Comparison of ENCODE assay signal across 32 cellular contexts in genomic region chr7:118300177-118300576, GRCh38.
DNase-seq lines count a peak whose midpoint lies in the region; ATAC-seq, FAIRE-seq and TF ChIP-seq lines count a peak whose summit lies in the region.
"Had no signal": no experiment of that assay in that cellular context is flagged by ENCODE, and none has a peak within 500 bp of the region (broad histone marks: within the 10 kb centered on the region; RNA-seq: fewer than 3 reads in every experiment).

No MANE protein-coding gene starts in this region.

- H3K27me3 ChIP-seq in DND-41 (ENCODE audit: insufficient read depth, low read length, poor library complexity) (no peaks in the 10 kb centered on the region), small intestine (ENCODE audit: control insufficient read depth in 2 of 2, insufficient read depth in 2 of 2, low read length in 2 of 2) (no peaks in the 10 kb centered on the region), thoracic aorta (replicated peaks; ENCODE audit: insufficient read depth) (no peaks in the 10 kb centered on the region), Karpas-422 (ENCODE audit: low read length) (no peaks in the 10 kb centered on the region)
- H3K27me3 ChIP-seq: BE2C, BLaER1 had no signal

- H3K4me3 ChIP-seq in DND-41 (ENCODE audit: low read depth in 1 of 2, low read length in 2 of 2) (no peak overlapping the region), small intestine (ENCODE audit: low read depth in 1 of 2, low read length in 2 of 2) (no peak overlapping the region), thoracic aorta (no peak overlapping the region), Karpas-422 (ENCODE audit: low read length) (no peak overlapping the region)
- H3K4me3 ChIP-seq: A549; BLaER1; BLaER1 treated with 17β-estradiol and CSF1 and Interleukin-3, amounts not matched to agents 10 nM and 100 nM had no signal

- H3K36me3 ChIP-seq in DND-41 (ENCODE audit: insufficient read depth, low read length) (no peaks in the 10 kb centered on the region), small intestine (ENCODE audit: control insufficient read depth in 2 of 2, insufficient read depth in 2 of 2, low read length in 2 of 2) (no peaks in the 10 kb centered on the region), thoracic aorta (no peaks in the 10 kb centered on the region), Karpas-422 (ENCODE audit: insufficient read depth, low read length) (no peaks in the 10 kb centered on the region)
- H3K36me3 ChIP-seq: BE2C; BLaER1; BLaER1 treated with 17β-estradiol and CSF1 and Interleukin-3, amounts not matched to agents 10 nM and 100 nM had no signal

- peak overlapping the region; percentile 34; the same call in 1 of the 2 replicates for H3K27ac ChIP-seq in DND-41 (ENCODE audit: low read length)
- H3K27ac ChIP-seq in small intestine (ENCODE audit: low read depth in 1 of 2, low read length in 1 of 2): no peak overlapping the region
- peak overlapping the region; percentile 22 to 37 for H3K27ac ChIP-seq in thoracic aorta
- H3K27ac ChIP-seq in Karpas-422 (ENCODE audit: low read length): no peak overlapping the region
- H3K27ac ChIP-seq: 22Rv1; A549; BLaER1; BLaER1 treated with 17β-estradiol and CSF1 and Interleukin-3, amounts not matched to agents 10 nM and 100 nM; C4-2B had no signal

- H3K4me1 ChIP-seq in DND-41 (ENCODE audit: insufficient read depth, low read length): peaks cover 55% of the 10 kb centered on the region
- no peaks in the 10 kb centered on the region for H3K4me1 ChIP-seq in small intestine (ENCODE audit: control insufficient read depth in 2 of 2, insufficient read depth in 1 of 2, low read depth in 1 of 2, low read length in 1 of 2)
- peaks cover 3% of the 10 kb centered on the region in 2 donors for H3K4me1 ChIP-seq in thoracic aorta (ENCODE audit: control insufficient read depth in 1 of 2, low read depth in 2 of 2)
- no peaks in the 10 kb centered on the region for H3K4me1 ChIP-seq in Karpas-422 (ENCODE audit: low read length)
- H3K4me1 ChIP-seq: A549; BE2C; BLaER1; BLaER1 treated with 17β-estradiol and CSF1 and Interleukin-3, amounts not matched to agents 10 nM and 100 nM; Caco-2 had no signal

- no peak for TF ChIP-seq CTCF in DND-41 (IDR thresholded peaks at IDR 0.05; ENCODE audit: borderline replicate concordance, extremely low read depth, low read length, poor library complexity, severe bottlenecking)
- no peak for TF ChIP-seq CTCF in thoracic aorta (IDR thresholded peaks at IDR 0.05)

- no peak for DNase-seq in DND-41
- DNase-seq in small intestine: no peak
- DNase-seq in thoracic aorta (ENCODE audit: low spot score): no peak
- no peak for DNase-seq in effector CD8-positive, alpha-beta T cell (lab: John Stamatoyannopoulos, UW)
- DNase-seq in Karpas-422: no peak
- DNase-seq: 8988T; ACHN; AML-193; BE2C; C1 segment of cervical spinal cord; Caco-2; Calu3; CD4-positive, alpha-beta memory T cell; CD4-positive, alpha-beta T cell; CD4-positive, CD25-positive, alpha-beta regulatory T cell; CD8-positive, alpha-beta memory T cell; CD8-positive, alpha-beta T cell; COR-L47; DMS 273 treated with DMSO at 0.1 percent for 48 hours; DMS153; DMS53; DMS79; DMS79 treated with DMSO at 0.1 percent for 48 hours; EL had no signal

- H3K9ac ChIP-seq in DND-41 (ENCODE audit: low read depth, low read length) (no peak overlapping the region), Karpas-422 (ENCODE audit: low read length) (no peak overlapping the region)
- H3K9ac ChIP-seq: BLaER1; BLaER1 treated with 17β-estradiol and CSF1 and Interleukin-3, amounts not matched to agents 10 nM and 100 nM had no signal

- FAIRE-seq in small intestine (lab: Jason Lieb, UNC): peak; percentile 75
- FAIRE-seq: A204.1, A549, D721Med had no signal

- no peak overlapping the region for H3K4me2 ChIP-seq in DND-41 (ENCODE audit: insufficient read depth, low read length)
- no peak overlapping the region for H3K4me2 ChIP-seq in Karpas-422 (ENCODE audit: low read depth, low read length, poor library complexity, severe bottlenecking)
- H3K4me2 ChIP-seq: A549; BLaER1; BLaER1 treated with 17β-estradiol and CSF1 and Interleukin-3, amounts not matched to agents 10 nM and 100 nM had no signal

- H4K20me1 ChIP-seq in DND-41 (ENCODE audit: insufficient read depth, low read length): no peaks in the 10 kb centered on the region
- H4K20me1 ChIP-seq in Karpas-422 (ENCODE audit: insufficient read depth, low read depth, low read length): no peaks in the 10 kb centered on the region
- H4K20me1 ChIP-seq: BLaER1; BLaER1 treated with 17β-estradiol and CSF1 and Interleukin-3, amounts not matched to agents 10 nM and 100 nM had no signal

- ATAC-seq in DND-41 (ENCODE audit: insufficient read depth, low read depth): no peak
- ATAC-seq in thoracic aorta (ENCODE audit: insufficient number of reproducible peaks, low FRiP score, low read depth): no peak
- no peak for ATAC-seq in SK-N-SH treated with all-trans-retinoic acid at 6 μM for 48 hours
- ATAC-seq: A549; CD8-positive, alpha-beta T cell had no signal

- H3K9me3 ChIP-seq in DND-41 (ENCODE audit: insufficient read depth, low read length, severe bottlenecking) (no peaks in the 10 kb centered on the region), small intestine (ENCODE audit: control insufficient read depth, low read depth) (no peaks in the 10 kb centered on the region), thoracic aorta (no peaks in the 10 kb centered on the region), Karpas-422 (ENCODE audit: low read length) (no peaks in the 10 kb centered on the region; the same call in 1 of the 2 replicates)
- H3K9me3 ChIP-seq: A549, BE2C, BLaER1, Caco-2 had no signal

- no peaks in the 10 kb centered on the region for H3K9me2 ChIP-seq in Karpas-422 (replicated peaks; ENCODE audit: insufficient read depth, low read length)

- no peak overlapping the region for H2AFZ ChIP-seq in DND-41 (ENCODE audit: low read depth, low read length)
- no peak overlapping the region for H2AFZ ChIP-seq in Karpas-422 (ENCODE audit: low read length)

- H3K79me2 ChIP-seq in DND-41 (ENCODE audit: insufficient read depth, low read length) (no peaks in the 10 kb centered on the region), Karpas-422 (ENCODE audit: low read length) (no peaks in the 10 kb centered on the region)

TF ChIP-seq in SK-N-SH treated with all-trans-retinoic acid at 6 μM for 48 hours, 23 proteins besides CTCF, POLR2A, EP300 and RAD21 (continues in another document):
- TF ChIP-seq TSHZ2 (CRISPR knock-in tag; IDR thresholded peaks at IDR 0.05): no peak
- TF ChIP-seq SNAI2 (CRISPR knock-in tag; IDR thresholded peaks at IDR 0.05): no peak
- no peak for TF ChIP-seq TCF4 (CRISPR knock-in tag; IDR thresholded peaks at IDR 0.05; ENCODE audit: borderline replicate concordance)
- no peak for TF ChIP-seq TOX (CRISPR knock-in tag; IDR thresholded peaks at IDR 0.05; ENCODE audit: borderline replicate concordance)
- no peak for TF ChIP-seq ZFP30 (CRISPR knock-in tag; IDR thresholded peaks at IDR 0.05)
- no peak for TF ChIP-seq PATZ1 (CRISPR knock-in tag; IDR thresholded peaks at IDR 0.05; ENCODE audit: borderline replicate concordance)
- TF ChIP-seq ZFP3 (CRISPR knock-in tag; IDR thresholded peaks at IDR 0.05): no peak
- no peak for TF ChIP-seq ZNF565 (CRISPR knock-in tag; conservative IDR thresholded peaks at IDR 0.05; ENCODE audit: low read depth)
- no peak for TF ChIP-seq ZC3H10 (CRISPR knock-in tag; IDR thresholded peaks at IDR 0.05)

Comparison
In these comparisons a context has a peak if more than half of its experiments do, and no peak if none do; other contexts are left out.
1. H3K27ac ChIP-seq: peak in DND-41 (single experiment) and thoracic aorta (2 of 2); none in small intestine (0 of 2) and Karpas-422 (single experiment).